11 cellular contexts compared by ENCODE assay signal in genomic region chr1:236921610-236922009, GRCh38.
"Had no signal": no experiment of that assay in that cellular context is flagged by ENCODE, and none has a peak within 500 bp of the region (broad histone marks: within the 10 kb centered on the region; RNA-seq: fewer than 3 reads in every experiment).

No MANE protein-coding gene starts in this region.

- H3K9ac ChIP-seq: GM23248 had no signal

- H3K36me3 ChIP-seq: HAP-1 had no signal

- ATAC-seq: GM23338, HCT116 had no signal

- H3K4me2 ChIP-seq: GM23338 had no signal

- DNase-seq: GM23248, GOT3, H7, H9, HCEC 1CT, HFFc6 had no signal

- H3K9me3 ChIP-seq: HAP-1 had no signal

- H3K27ac ChIP-seq: GM23248 had no signal

- H3K4me1 ChIP-seq: HAP-1 had no signal

- H3K4me3 ChIP-seq: GM23248, GM23338, HAP-1 had no signal

- H2AFZ ChIP-seq: GM23248, GM23338 had no signal

- FAIRE-seq: H1, H54 had no signal
